Comparison of ENCODE assay signal across 1 cellular context in the genomic region with DNA sequence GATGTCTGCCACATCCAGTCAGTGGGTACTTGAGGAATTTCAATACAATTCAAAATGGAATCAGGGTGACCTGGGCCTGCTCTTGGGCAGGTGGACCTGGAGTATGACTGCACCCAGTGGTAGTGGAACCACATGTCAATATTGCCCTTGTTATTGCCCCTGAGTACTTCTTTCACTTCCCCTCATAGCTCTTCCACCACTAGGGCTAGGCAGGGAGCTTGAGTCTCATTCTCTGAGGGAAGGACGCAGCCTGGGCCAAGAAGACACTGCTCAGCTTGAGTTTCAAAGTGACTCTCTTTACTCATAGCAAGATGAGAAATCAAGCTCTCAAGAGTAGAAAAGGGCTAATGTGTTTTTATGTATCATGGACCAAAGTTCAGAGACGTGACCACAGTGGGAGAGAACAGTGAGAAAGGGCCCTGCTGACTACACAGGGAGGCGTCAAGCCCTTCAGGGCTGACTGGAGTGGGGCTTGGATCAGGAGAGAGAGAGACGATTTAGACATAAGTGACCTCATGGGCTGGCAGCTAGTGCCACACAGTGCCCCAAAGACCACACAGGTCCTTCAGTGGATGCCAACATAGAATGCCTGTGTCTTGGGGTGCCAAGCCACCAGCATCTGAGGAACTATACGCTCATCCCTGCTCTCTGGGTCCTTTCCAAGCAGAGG.
TF ChIP-seq lines count a peak whose summit lies in the region.

No MANE protein-coding gene starts in this region.

TF ChIP-seq in WTC11, 78 proteins besides CTCF, POLR2A, EP300 and RAD21 (continued from another document):
- TF ChIP-seq MYBL2 (CRISPR knock-in tag; IDR thresholded peaks at IDR 0.05): no peak
